1 cellular context compared by ENCODE assay signal in genomic region chr4:185892165-185892564, GRCh38.
TF ChIP-seq lines count a peak whose summit lies in the region.

No MANE protein-coding gene starts in this region.

TF ChIP-seq in H1, 55 proteins besides CTCF, POLR2A, EP300 and RAD21 (continued from another document):
- TF ChIP-seq, protein P1, sequence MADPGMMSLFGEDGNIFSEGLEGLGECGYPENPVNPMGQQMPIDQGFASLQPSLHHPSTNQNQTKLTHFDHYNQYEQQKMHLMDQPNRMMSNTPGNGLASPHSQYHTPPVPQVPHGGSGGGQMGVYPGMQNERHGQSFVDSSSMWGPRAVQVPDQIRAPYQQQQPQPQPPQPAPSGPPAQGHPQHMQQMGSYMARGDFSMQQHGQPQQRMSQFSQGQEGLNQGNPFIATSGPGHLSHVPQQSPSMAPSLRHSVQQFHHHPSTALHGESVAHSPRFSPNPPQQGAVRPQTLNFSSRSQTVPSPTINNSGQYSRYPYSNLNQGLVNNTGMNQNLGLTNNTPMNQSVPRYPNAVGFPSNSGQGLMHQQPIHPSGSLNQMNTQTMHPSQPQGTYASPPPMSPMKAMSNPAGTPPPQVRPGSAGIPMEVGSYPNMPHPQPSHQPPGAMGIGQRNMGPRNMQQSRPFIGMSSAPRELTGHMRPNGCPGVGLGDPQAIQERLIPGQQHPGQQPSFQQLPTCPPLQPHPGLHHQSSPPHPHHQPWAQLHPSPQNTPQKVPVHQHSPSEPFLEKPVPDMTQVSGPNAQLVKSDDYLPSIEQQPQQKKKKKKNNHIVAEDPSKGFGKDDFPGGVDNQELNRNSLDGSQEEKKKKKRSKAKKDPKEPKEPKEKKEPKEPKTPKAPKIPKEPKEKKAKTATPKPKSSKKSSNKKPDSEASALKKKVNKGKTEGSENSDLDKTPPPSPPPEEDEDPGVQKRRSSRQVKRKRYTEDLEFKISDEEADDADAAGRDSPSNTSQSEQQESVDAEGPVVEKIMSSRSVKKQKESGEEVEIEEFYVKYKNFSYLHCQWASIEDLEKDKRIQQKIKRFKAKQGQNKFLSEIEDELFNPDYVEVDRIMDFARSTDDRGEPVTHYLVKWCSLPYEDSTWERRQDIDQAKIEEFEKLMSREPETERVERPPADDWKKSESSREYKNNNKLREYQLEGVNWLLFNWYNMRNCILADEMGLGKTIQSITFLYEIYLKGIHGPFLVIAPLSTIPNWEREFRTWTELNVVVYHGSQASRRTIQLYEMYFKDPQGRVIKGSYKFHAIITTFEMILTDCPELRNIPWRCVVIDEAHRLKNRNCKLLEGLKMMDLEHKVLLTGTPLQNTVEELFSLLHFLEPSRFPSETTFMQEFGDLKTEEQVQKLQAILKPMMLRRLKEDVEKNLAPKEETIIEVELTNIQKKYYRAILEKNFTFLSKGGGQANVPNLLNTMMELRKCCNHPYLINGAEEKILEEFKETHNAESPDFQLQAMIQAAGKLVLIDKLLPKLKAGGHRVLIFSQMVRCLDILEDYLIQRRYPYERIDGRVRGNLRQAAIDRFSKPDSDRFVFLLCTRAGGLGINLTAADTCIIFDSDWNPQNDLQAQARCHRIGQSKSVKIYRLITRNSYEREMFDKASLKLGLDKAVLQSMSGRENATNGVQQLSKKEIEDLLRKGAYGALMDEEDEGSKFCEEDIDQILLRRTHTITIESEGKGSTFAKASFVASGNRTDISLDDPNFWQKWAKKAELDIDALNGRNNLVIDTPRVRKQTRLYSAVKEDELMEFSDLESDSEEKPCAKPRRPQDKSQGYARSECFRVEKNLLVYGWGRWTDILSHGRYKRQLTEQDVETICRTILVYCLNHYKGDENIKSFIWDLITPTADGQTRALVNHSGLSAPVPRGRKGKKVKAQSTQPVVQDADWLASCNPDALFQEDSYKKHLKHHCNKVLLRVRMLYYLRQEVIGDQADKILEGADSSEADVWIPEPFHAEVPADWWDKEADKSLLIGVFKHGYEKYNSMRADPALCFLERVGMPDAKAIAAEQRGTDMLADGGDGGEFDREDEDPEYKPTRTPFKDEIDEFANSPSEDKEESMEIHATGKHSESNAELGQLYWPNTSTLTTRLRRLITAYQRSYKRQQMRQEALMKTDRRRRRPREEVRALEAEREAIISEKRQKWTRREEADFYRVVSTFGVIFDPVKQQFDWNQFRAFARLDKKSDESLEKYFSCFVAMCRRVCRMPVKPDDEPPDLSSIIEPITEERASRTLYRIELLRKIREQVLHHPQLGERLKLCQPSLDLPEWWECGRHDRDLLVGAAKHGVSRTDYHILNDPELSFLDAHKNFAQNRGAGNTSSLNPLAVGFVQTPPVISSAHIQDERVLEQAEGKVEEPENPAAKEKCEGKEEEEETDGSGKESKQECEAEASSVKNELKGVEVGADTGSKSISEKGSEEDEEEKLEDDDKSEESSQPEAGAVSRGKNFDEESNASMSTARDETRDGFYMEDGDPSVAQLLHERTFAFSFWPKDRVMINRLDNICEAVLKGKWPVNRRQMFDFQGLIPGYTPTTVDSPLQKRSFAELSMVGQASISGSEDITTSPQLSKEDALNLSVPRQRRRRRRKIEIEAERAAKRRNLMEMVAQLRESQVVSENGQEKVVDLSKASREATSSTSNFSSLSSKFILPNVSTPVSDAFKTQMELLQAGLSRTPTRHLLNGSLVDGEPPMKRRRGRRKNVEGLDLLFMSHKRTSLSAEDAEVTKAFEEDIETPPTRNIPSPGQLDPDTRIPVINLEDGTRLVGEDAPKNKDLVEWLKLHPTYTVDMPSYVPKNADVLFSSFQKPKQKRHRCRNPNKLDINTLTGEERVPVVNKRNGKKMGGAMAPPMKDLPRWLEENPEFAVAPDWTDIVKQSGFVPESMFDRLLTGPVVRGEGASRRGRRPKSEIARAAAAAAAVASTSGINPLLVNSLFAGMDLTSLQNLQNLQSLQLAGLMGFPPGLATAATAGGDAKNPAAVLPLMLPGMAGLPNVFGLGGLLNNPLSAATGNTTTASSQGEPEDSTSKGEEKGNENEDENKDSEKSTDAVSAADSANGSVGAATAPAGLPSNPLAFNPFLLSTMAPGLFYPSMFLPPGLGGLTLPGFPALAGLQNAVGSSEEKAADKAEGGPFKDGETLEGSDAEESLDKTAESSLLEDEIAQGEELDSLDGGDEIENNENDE (IDR thresholded peaks at IDR 0.05; ENCODE audit: insufficient replicate concordance, low read length): no peak
- TF ChIP-seq, protein P2, sequence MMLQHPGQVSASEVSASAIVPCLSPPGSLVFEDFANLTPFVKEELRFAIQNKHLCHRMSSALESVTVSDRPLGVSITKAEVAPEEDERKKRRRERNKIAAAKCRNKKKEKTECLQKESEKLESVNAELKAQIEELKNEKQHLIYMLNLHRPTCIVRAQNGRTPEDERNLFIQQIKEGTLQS (IDR thresholded peaks at IDR 0.05; ENCODE audit: insufficient read depth, low read depth, low read length): no peak
- TF ChIP-seq SRF (IDR thresholded peaks at IDR 0.05; ENCODE audit: low read depth, low read length): no peak
- TF ChIP-seq BRCA1 (IDR thresholded peaks at IDR 0.05; ENCODE audit: low read depth, low read length): no peak
- TF ChIP-seq RBBP5 (IDR thresholded peaks at IDR 0.05; ENCODE audit: borderline replicate concordance, low read depth, low read length): no peak
- TF ChIP-seq MAFK (IDR thresholded peaks at IDR 0.05; ENCODE audit: low read depth, low read length): no peak
- TF ChIP-seq JUND (IDR thresholded peaks at IDR 0.05; ENCODE audit: low read length): no peak
- TF ChIP-seq JUN (IDR thresholded peaks at IDR 0.05; ENCODE audit: low read depth, low read length): no peak
- no peak for TF ChIP-seq RXRA (IDR thresholded peaks at IDR 0.05; ENCODE audit: insufficient read depth, low read depth, low read length)
- no peak for TF ChIP-seq TAF7 (optimal IDR thresholded peaks at IDR 0.05; ENCODE audit: borderline replicate concordance, low read depth, low read length)
- no peak for TF ChIP-seq EGR1 (IDR thresholded peaks at IDR 0.05; ENCODE audit: borderline replicate concordance, low read depth, low read length)
- TF ChIP-seq PHF8 (conservative IDR thresholded peaks at IDR 0.05; ENCODE audit: low read depth, low read length): no peak
- no peak for TF ChIP-seq NANOG (IDR thresholded peaks at IDR 0.05; ENCODE audit: insufficient read depth, low read depth, low read length, poor library complexity, severe bottlenecking)
- TF ChIP-seq GTF2F1 (IDR thresholded peaks at IDR 0.05; ENCODE audit: borderline replicate concordance, low read depth, low read length): no peak
- no peak for TF ChIP-seq POU5F1 (IDR thresholded peaks at IDR 0.05; ENCODE audit: low read depth, low read length)
- TF ChIP-seq YY1 (IDR thresholded peaks at IDR 0.05; ENCODE audit: low read depth, low read length): no peak
- no peak for TF ChIP-seq HDAC6 (IDR thresholded peaks at IDR 0.05; ENCODE audit: low read depth, low read length)
